In genomic region chr3:9930804-9931418, GRCh38 we compare ENCODE assay signal across 14 cellular contexts. TPM values are rescaled to one million over a fixed set of nuclear protein-coding genes. Genes with fewer than 3 reads are reported as not detected.
A peak's percentile ranks its signal among the peaks of the same experiment; 100 is the strongest.
DNase-seq lines count a peak whose midpoint lies in the region; ATAC-seq and TF ChIP-seq lines count a peak whose summit lies in the region.
"Had no signal": no experiment of that assay in that cellular context is flagged by ENCODE, and none has a peak within 500 bp of the region (broad histone marks: within the 10 kb centered on the region; RNA-seq: fewer than 3 reads in every experiment).

No MANE protein-coding gene starts in this region.

- H2AFZ ChIP-seq in Karpas-422 (ENCODE audit: low read length) = no peak overlapping the region
- no peak overlapping the region for H2AFZ ChIP-seq in osteoblast (ENCODE audit: low read length)

- no peak overlapping the region for H3K4me2 ChIP-seq in Karpas-422 (ENCODE audit: low read depth, low read length, poor library complexity, severe bottlenecking)
- H3K4me2 ChIP-seq in osteoblast (ENCODE audit: insufficient read depth, low read length) = no peak overlapping the region

- H3K9me3 Mint-ChIP-seq in activated CD4-positive, alpha-beta T cell treated with anti-CD3 and anti-CD28 coated beads for 36 hours (ENCODE audit: low read depth) = no peaks in the 10 kb centered on the region
- no peaks in the 10 kb centered on the region for H3K9me3 Mint-ChIP-seq in activated T-helper 2 cell treated with anti-CD3 and anti-CD28 coated beads, Interferon-gamma antibody, Interleukin-2, Interleukin-4, amounts not matched to agents 10 μg/mL and 5 μg/mL and 100 μg/mL, durations not matched to agents 14 hours and 24 hours and 36 hours
- H3K9me3 Mint-ChIP-seq: activated naive CD4-positive, alpha-beta T cell treated with anti-CD3 and anti-CD28 coated beads, Interleukin-2, amount 50 U/mL, for 72 hours had no signal

- CTCF ChIA-PET in activated CD4-positive, alpha-beta T cell treated with anti-CD3 and anti-CD28 coated beads for 36 hours (lab: Charles Lee) = interaction anchor here (0.6 to 4.6 kb wide), 18 partner anchors 11 to 276 kb away, joined by 3 to 35 read pairs (median 4); partner anchors contain the start of genes EMC3 and IL17RC

- TF ChIP-seq POLR2A in gastroesophageal sphincter (IDR thresholded peaks at IDR 0.05) = no peak

- peaks cover 3% of the 10 kb centered on the region for H3K36me3 Mint-ChIP-seq in activated CD4-positive, alpha-beta T cell treated with anti-CD3 and anti-CD28 coated beads for 36 hours (ENCODE audit: low read depth)
- peaks cover 11% of the 10 kb centered on the region for H3K36me3 Mint-ChIP-seq in activated T-helper 2 cell treated with anti-CD3 and anti-CD28 coated beads, Interferon-gamma antibody, Interleukin-2, Interleukin-4, amounts not matched to agents 10 μg/mL and 5 μg/mL and 100 μg/mL, durations not matched to agents 14 hours and 24 hours and 36 hours (ENCODE audit: low read depth)
- H3K36me3 Mint-ChIP-seq: activated naive CD4-positive, alpha-beta T cell treated with anti-CD3 and anti-CD28 coated beads, Interleukin-2, amount 50 U/mL, for 72 hours had no signal

- no peaks in the 10 kb centered on the region for H3K9me2 ChIP-seq in Karpas-422 (replicated peaks; ENCODE audit: insufficient read depth, low read length)

- POLR2A ChIA-PET in activated CD4-positive, alpha-beta T cell treated with anti-CD3 and anti-CD28 coated beads for 36 hours (lab: Charles Lee) = interaction anchor here (1.0 to 1.1 kb wide), 3 partner anchors 18 to 211 kb away, joined by 3 to 4 read pairs (median 3); partner anchors contain the start of gene VHL

- no peak for TF ChIP-seq EP300 in gastroesophageal sphincter (IDR thresholded peaks at IDR 0.05)

- ATAC-seq in activated CD4-positive, alpha-beta T cell treated with anti-CD3 and anti-CD28 coated beads for 36 hours = no peak
- ATAC-seq in GM18867 (IDR thresholded peaks at IDR 0.05; ENCODE audit: unreplicated experiment) (no peak), gastroesophageal sphincter (no peak)
- ATAC-seq: activated naive CD4-positive, alpha-beta T cell treated with anti-CD3 and anti-CD28 coated beads, Interleukin-2, amount 50 U/mL, for 72 hours had no signal

- H3K9me3 ChIP-seq in Karpas-422 (ENCODE audit: low read length) = no peaks in the 10 kb centered on the region
- no peaks in the 10 kb centered on the region for H3K9me3 ChIP-seq in osteoblast (ENCODE audit: low read depth, low read length)
- H3K9me3 ChIP-seq in gastroesophageal sphincter = no peaks in the 10 kb centered on the region
- H3K9me3 ChIP-seq: BE2C had no signal

- H3K36me3 ChIP-seq in Karpas-422 (ENCODE audit: insufficient read depth, low read length) (no peaks in the 10 kb centered on the region), osteoblast (ENCODE audit: insufficient read depth, low read length) (peaks cover 14% of the 10 kb centered on the region), gastroesophageal sphincter (peaks cover 0 to 54% of the 10 kb centered on the region in 2 donors)
- H3K36me3 ChIP-seq: BE2C had no signal

- no peak overlapping the region for H3K9ac ChIP-seq in Karpas-422 (ENCODE audit: low read length)

- H4K20me1 ChIP-seq in Karpas-422 (ENCODE audit: insufficient read depth, low read depth, low read length) (no peaks in the 10 kb centered on the region), osteoblast (ENCODE audit: insufficient read depth, low read length) (no peaks in the 10 kb centered on the region)

- 80 to 100% methylated on average over 1 to 2 of the region's 4 CpGs for WGBS in gastroesophageal sphincter (ENCODE audit: low coverage in 1 of 2), 2 donors

- H3K4me3 ChIP-seq in Karpas-422 (ENCODE audit: low read length) (no peak overlapping the region), osteoblast (ENCODE audit: insufficient read depth, low read length) (no peak overlapping the region), gastroesophageal sphincter (no peak overlapping the region)

- H3K27ac Mint-ChIP-seq in activated CD4-positive, alpha-beta T cell treated with anti-CD3 and anti-CD28 coated beads for 36 hours = no peak overlapping the region
- no peak overlapping the region for H3K27ac Mint-ChIP-seq in activated T-helper 2 cell treated with anti-CD3 and anti-CD28 coated beads, Interferon-gamma antibody, Interleukin-2, Interleukin-4, amounts not matched to agents 10 μg/mL and 5 μg/mL and 100 μg/mL, durations not matched to agents 14 hours and 24 hours and 36 hours

- peaks cover 27% of the 10 kb centered on the region for H3K4me1 Mint-ChIP-seq in activated CD4-positive, alpha-beta T cell treated with anti-CD3 and anti-CD28 coated beads for 36 hours
- peaks cover 26% of the 10 kb centered on the region for H3K4me1 Mint-ChIP-seq in activated T-helper 2 cell treated with anti-CD3 and anti-CD28 coated beads, Interferon-gamma antibody, Interleukin-2, Interleukin-4, amounts not matched to agents 10 μg/mL and 5 μg/mL and 100 μg/mL, durations not matched to agents 14 hours and 24 hours and 36 hours (ENCODE audit: low read depth)

- no peak overlapping the region for H3K4me3 Mint-ChIP-seq in activated CD4-positive, alpha-beta T cell treated with anti-CD3 and anti-CD28 coated beads for 36 hours
- H3K4me3 Mint-ChIP-seq in activated T-helper 2 cell treated with anti-CD3 and anti-CD28 coated beads, Interferon-gamma antibody, Interleukin-2, Interleukin-4, amounts not matched to agents 10 μg/mL and 5 μg/mL and 100 μg/mL, durations not matched to agents 14 hours and 24 hours and 36 hours (ENCODE audit: low read depth) = peak overlapping the region; percentile 54

- H3K27me3 ChIP-seq in Karpas-422 (ENCODE audit: low read length) = no peaks in the 10 kb centered on the region
- no peaks in the 10 kb centered on the region for H3K27me3 ChIP-seq in osteoblast (ENCODE audit: insufficient read depth, low read length)
- H3K27me3 ChIP-seq in gastroesophageal sphincter = no peaks in the 10 kb centered on the region
- H3K27me3 ChIP-seq: BE2C had no signal

- H3K4me1 ChIP-seq in Karpas-422 (ENCODE audit: low read length) = peaks cover 27% of the 10 kb centered on the region
- H3K4me1 ChIP-seq in osteoblast (ENCODE audit: insufficient read depth, low read length) = peaks cover 14% of the 10 kb centered on the region
- H3K4me1 ChIP-seq in gastroesophageal sphincter = peaks cover 0 to 35% (median 21%) of the 10 kb centered on the region in 3 donors
- H3K4me1 ChIP-seq: BE2C had no signal

- H3K27ac ChIP-seq in Karpas-422 (ENCODE audit: low read length) (no peak overlapping the region), osteoblast (ENCODE audit: low read depth, low read length) (no peak overlapping the region), gastroesophageal sphincter (no peak overlapping the region)

- intact Hi-C loops in activated CD4-positive, alpha-beta T cell treated with anti-CD3 and anti-CD28 coated beads for 36 hours (cut with DNase I, micrococcal nuclease) = loop anchor here in 1 of 2 experiments (5.0 kb wide), 1 partner anchor 89 kb away; the partner anchor contains the start of gene RPUSD3
- intact Hi-C loops in activated T-helper 2 cell treated with anti-CD3 and anti-CD28 coated beads, Interferon-gamma antibody, Interleukin-2, Interleukin-4, amounts not matched to agents 10 μg/mL and 5 μg/mL and 100 μg/mL, durations not matched to agents 14 hours and 24 hours and 36 hours (cut with micrococcal nuclease) = loop anchor here (5.0 to 10.0 kb wide), 4 partner anchors 96 to 391 kb away; partner anchors contain the start of genes ARPC4, FANCD2, SEC13 and TADA3

- TF ChIP-seq CTCF in osteoblast (IDR thresholded peaks at IDR 0.05; ENCODE audit: extremely low read depth, low read depth, low read length) = peak; percentile 25
- no peak for TF ChIP-seq CTCF in gastroesophageal sphincter (IDR thresholded peaks at IDR 0.05)

- peak; percentile 50 for DNase-seq in activated CD4-positive, alpha-beta T cell treated with anti-CD3 and anti-CD28 coated beads for 36 hours
- no peak for DNase-seq in activated CD4-positive, alpha-beta T cell treated with anti-CD3 and anti-CD28 coated beads, Interleukin-2, amount 50 U/mL, for 1 hour
- DNase-seq in Karpas-422 (peak; percentile 66), osteoblast (ENCODE audit: insufficient read length, low spot score, missing footprints) (no peak)
- no peak for DNase-seq in activated T-helper 2 cell treated with anti-CD3 and anti-CD28 coated beads, Interferon-gamma antibody, Interleukin-2, Interleukin-4, amounts not matched to agents 10 μg/mL and 5 μg/mL and 100 μg/mL, durations not matched to agents 14 hours and 24 hours and 36 hours (ENCODE audit: low spot score)
- no peak for DNase-seq in NK-92 treated with Interleukin-12 subunit alpha and Interleukin-12 subunit beta, amount 100 ng/mL, for 24 hours (lab: John Stamatoyannopoulos, UW)
- DNase-seq: activated CD4-positive, CD25-positive, alpha-beta regulatory T cell; BE2C; NCI-H1092; NCI-H748 treated with DMSO at 0.1 percent for 48 hours; stimulated activated naive CD4-positive, alpha-beta T cell had no signal

- no peaks in the 10 kb centered on the region for H3K27me3 Mint-ChIP-seq in activated CD4-positive, alpha-beta T cell treated with anti-CD3 and anti-CD28 coated beads for 36 hours
- H3K27me3 Mint-ChIP-seq in activated T-helper 2 cell treated with anti-CD3 and anti-CD28 coated beads, Interferon-gamma antibody, Interleukin-2, Interleukin-4, amounts not matched to agents 10 μg/mL and 5 μg/mL and 100 μg/mL, durations not matched to agents 14 hours and 24 hours and 36 hours (ENCODE audit: low read depth) = no peaks in the 10 kb centered on the region

- H3K79me2 ChIP-seq in Karpas-422 (ENCODE audit: low read length) (peaks cover 15% of the 10 kb centered on the region), osteoblast (ENCODE audit: insufficient read depth, low read length) (peaks cover 4% of the 10 kb centered on the region)

RNA-seq across cellular contexts. Expression of gene CRELD1, which starts 2.7 kb away (rescaled TPM):
- 10 to 100 TPM; 12.6 to 14.7 TPM for total RNA-seq in activated CD4-positive, alpha-beta T cell treated with anti-CD3 and anti-CD28 coated beads for 36 hours
- total RNA-seq in Karpas-422 (2014; rRNA removed; shearing (Covaris generic); ENCODE audit: low replicate concordance) = 5.6 and 33.7 TPM in 2 replicates
- 22.9 and 24.0 TPM in 2 replicates for total RNA-seq in activated T-helper 2 cell treated with anti-CD3 and anti-CD28 coated beads, Interferon-gamma antibody, Interleukin-2, Interleukin-4, amounts not matched to agents 10 μg/mL and 5 μg/mL and 100 μg/mL, durations not matched to agents 14 hours and 24 hours and 36 hours
- total RNA-seq in osteoblast (7.6 and 10.3 TPM in 2 replicates), gastroesophageal sphincter (10 to 100 TPM; 54.3 to 80.0 (median 64.6) TPM)

RNA-seq across cellular contexts. Expression of gene IL17RC, which starts 14.0 kb away (rescaled TPM):
- total RNA-seq in activated CD4-positive, alpha-beta T cell treated with anti-CD3 and anti-CD28 coated beads for 36 hours = under 1 TPM; 0.25 to 0.50 TPM
- total RNA-seq in Karpas-422 (2014; rRNA removed; shearing (Covaris generic); ENCODE audit: low replicate concordance) = 0.54 and 2.5 TPM in 2 replicates
- 0.27 and 0.48 TPM in 2 replicates for total RNA-seq in activated T-helper 2 cell treated with anti-CD3 and anti-CD28 coated beads, Interferon-gamma antibody, Interleukin-2, Interleukin-4, amounts not matched to agents 10 μg/mL and 5 μg/mL and 100 μg/mL, durations not matched to agents 14 hours and 24 hours and 36 hours
- total RNA-seq in osteoblast = 42.1 and 47.0 TPM in 2 replicates
- 10 to 100 TPM; 31.0 to 64.0 (median 52.8) TPM for total RNA-seq in gastroesophageal sphincter

RNA-seq across cellular contexts. Expression of gene PRRT3, which starts 21.3 kb away (rescaled TPM):
- 1 to 10 TPM; 8.1 to 9.7 TPM for total RNA-seq in activated CD4-positive, alpha-beta T cell treated with anti-CD3 and anti-CD28 coated beads for 36 hours
- 1.0 and 2.1 TPM in 2 replicates for total RNA-seq in Karpas-422 (2014; rRNA removed; shearing (Covaris generic); ENCODE audit: low replicate concordance)
- 10.7 and 11.3 TPM in 2 replicates for total RNA-seq in activated T-helper 2 cell treated with anti-CD3 and anti-CD28 coated beads, Interferon-gamma antibody, Interleukin-2, Interleukin-4, amounts not matched to agents 10 μg/mL and 5 μg/mL and 100 μg/mL, durations not matched to agents 14 hours and 24 hours and 36 hours
- total RNA-seq in osteoblast = 3.5 and 4.3 TPM in 2 replicates
- total RNA-seq in gastroesophageal sphincter = 1 to 10 TPM; 1.3 to 3.6 (median 2.7) TPM

RNA-seq across cellular contexts. Expression of gene IL17RE, which starts 28.3 kb away (rescaled TPM):
- total RNA-seq in activated CD4-positive, alpha-beta T cell treated with anti-CD3 and anti-CD28 coated beads for 36 hours = 1 to 10 TPM; 2.3 to 3.1 TPM
- not detected in 2 replicates for total RNA-seq in Karpas-422 (2014; rRNA removed; shearing (Covaris generic); ENCODE audit: low replicate concordance)
- total RNA-seq in activated T-helper 2 cell treated with anti-CD3 and anti-CD28 coated beads, Interferon-gamma antibody, Interleukin-2, Interleukin-4, amounts not matched to agents 10 μg/mL and 5 μg/mL and 100 μg/mL, durations not matched to agents 14 hours and 24 hours and 36 hours = 0.78 and 1.0 TPM in 2 replicates
- total RNA-seq in osteoblast (0.29 and 0.72 TPM in 2 replicates), gastroesophageal sphincter (under 1 TPM; 0.47 to 0.85 (median 0.79) TPM)

RNA-seq across cellular contexts. Expression of gene JAGN1, which starts 40.5 kb away (rescaled TPM):
- total RNA-seq in activated CD4-positive, alpha-beta T cell treated with anti-CD3 and anti-CD28 coated beads for 36 hours = 10 to 100 TPM; 27.1 to 33.0 TPM
- 33.5 and 39.2 TPM in 2 replicates for total RNA-seq in Karpas-422 (2014; rRNA removed; shearing (Covaris generic); ENCODE audit: low replicate concordance)
- 31.7 and 33.3 TPM in 2 replicates for total RNA-seq in activated T-helper 2 cell treated with anti-CD3 and anti-CD28 coated beads, Interferon-gamma antibody, Interleukin-2, Interleukin-4, amounts not matched to agents 10 μg/mL and 5 μg/mL and 100 μg/mL, durations not matched to agents 14 hours and 24 hours and 36 hours
- 21.8 and 26.1 TPM in 2 replicates for total RNA-seq in osteoblast
- total RNA-seq in gastroesophageal sphincter = 10 to 100 TPM; 23.4 to 39.3 (median 31.7) TPM

Comparison
In these comparisons a context has a peak if more than half of its experiments do, and no peak if none do; other contexts are left out.
1. DNase-seq: peak in activated CD4-positive, alpha-beta T cell treated with anti-CD3 and anti-CD28 coated beads for 36 hours (single experiment) and Karpas-422 (single experiment); none in activated CD4-positive, alpha-beta T cell treated with anti-CD3 and anti-CD28 coated beads, Interleukin-2, amount 50 U/mL, for 1 hour (single experiment), activated T-helper 2 cell treated with anti-CD3 and anti-CD28 coated beads, Interferon-gamma antibody, Interleukin-2, Interleukin-4, amounts not matched to agents 10 μg/mL and 5 μg/mL and 100 μg/mL, durations not matched to agents 14 hours and 24 hours and 36 hours (single experiment), osteoblast (single experiment) and NK-92 treated with Interleukin-12 subunit alpha and Interleukin-12 subunit beta, amount 100 ng/mL, for 24 hours (single experiment).